27 cellular contexts compared by ENCODE assay signal in genomic region chr10:131162866-131163265, GRCh38.
"Had no signal": no experiment of that assay in that cellular context is flagged by ENCODE, and none has a peak within 500 bp of the region (broad histone marks: within the 10 kb centered on the region; RNA-seq: fewer than 3 reads in every experiment).

No MANE protein-coding gene starts in this region.

- H3K9me3 Mint-ChIP-seq: activated naive CD8-positive, alpha-beta T cell treated with anti-CD3 and anti-CD28 coated beads, Interleukin-2, amount 10 ng/mL, durations not matched to agents 7 days and 5 days had no signal

- H3K36me3 ChIP-seq: adrenal gland, SJSA1 had no signal

- H3K4me1 Mint-ChIP-seq: activated naive CD8-positive, alpha-beta T cell treated with anti-CD3 and anti-CD28 coated beads, Interleukin-2, amount 10 ng/mL, durations not matched to agents 7 days and 5 days; T-helper 17 cell; WTC11 had no signal

- H3K4me1 ChIP-seq: adrenal gland, SJSA1 had no signal

- H3K27me3 Mint-ChIP-seq: activated naive CD8-positive, alpha-beta T cell treated with anti-CD3 and anti-CD28 coated beads, Interleukin-2, amount 10 ng/mL, durations not matched to agents 7 days and 5 days had no signal

- H3K9me3 ChIP-seq: adrenal gland had no signal

- H3K4me3 Mint-ChIP-seq: activated CD8-positive, alpha-beta T cell treated with anti-CD3 and anti-CD28 coated beads, Interleukin-2, amount 10 ng/mL, durations not matched to agents 7 days and 5 days; activated naive CD8-positive, alpha-beta T cell treated with anti-CD3 and anti-CD28 coated beads, Interleukin-2, amount 10 ng/mL, durations not matched to agents 7 days and 5 days; T-helper 17 cell; WTC11 had no signal

- H3K36me3 Mint-ChIP-seq: activated naive CD8-positive, alpha-beta T cell treated with anti-CD3 and anti-CD28 coated beads, Interleukin-2, amount 10 ng/mL, durations not matched to agents 7 days and 5 days had no signal

- H3K27ac Mint-ChIP-seq: activated CD8-positive, alpha-beta T cell treated with anti-CD3 and anti-CD28 coated beads, Interleukin-2, amount 10 ng/mL, durations not matched to agents 7 days and 5 days; activated naive CD8-positive, alpha-beta T cell treated with anti-CD3 and anti-CD28 coated beads, Interleukin-2, amount 10 ng/mL, durations not matched to agents 7 days and 5 days; T-helper 17 cell; WTC11 had no signal

- H3K27me3 ChIP-seq: adrenal gland, SJSA1 had no signal

- DNase-seq: activated CD4-positive, alpha-beta T cell treated with anti-CD3 and anti-CD28 coated beads for 48 hours; activated CD4-positive, alpha-beta T cell treated with anti-CD3 and anti-CD28 coated beads, Interleukin-2, amount 50 U/mL, for 4 hours; activated CD4-positive, CD25-positive, alpha-beta regulatory T cell treated with anti-CD3 and anti-CD28 coated beads, Interleukin-2, amount 50 U/mL, for 72 hours; activated CD8-positive, alpha-beta memory T cell treated with anti-CD3 and anti-CD28 coated beads, Interleukin-2, amount 50 U/mL, for 48 hours; activated CD8-positive, alpha-beta T cell treated with anti-CD3 and anti-CD28 coated beads, Interleukin-2, amount 10 ng/mL, durations not matched to agents 7 days and 5 days; activated naive CD4-positive, alpha-beta T cell treated with anti-CD3 and anti-CD28 coated beads, Interleukin-2, amount 50 U/mL, for 16 hours; activated naive CD8-positive, alpha-beta T cell treated with anti-CD3 and anti-CD28 coated beads, Interleukin-2, amount 10 ng/mL, durations not matched to agents 7 days and 5 days; activated T-cell treated with anti-CD3 and anti-CD28 coated beads, Interleukin-2, amount 50 U/mL, for 1 hour; anterior cingulate cortex; caudate nucleus; Karpas-422; MM.1S; NCI-H1105; NCI-H1694 treated with DMSO at 0.1 percent for 48 hours; NCI-H2029 treated with DMSO at 0.1 percent for 48 hours; NCI-H2171; NCI-H2227 treated with DMSO at 0.1 percent for 48 hours; NCI-H446 treated with DMSO at 0.1 percent for 48 hours; NCI-H524 treated with DMSO at 0.1 percent for 48 hours; NCI-H774; Right ventricle myocardium superior; T-helper 17 cell; T-helper 9 cell had no signal

- ATAC-seq: activated CD8-positive, alpha-beta T cell treated with anti-CD3 and anti-CD28 coated beads, Interleukin-2, amount 10 ng/mL, durations not matched to agents 7 days and 5 days; SK-N-SH treated with all-trans-retinoic acid at 6 μM for 48 hours; T-helper 17 cell; WTC11 had no signal

- H3K4me3 ChIP-seq: adrenal gland, SJSA1 had no signal

- H3K27ac ChIP-seq: SJSA1 had no signal
